ENCODE assay signal across 9 cellular contexts in the genomic region with DNA sequence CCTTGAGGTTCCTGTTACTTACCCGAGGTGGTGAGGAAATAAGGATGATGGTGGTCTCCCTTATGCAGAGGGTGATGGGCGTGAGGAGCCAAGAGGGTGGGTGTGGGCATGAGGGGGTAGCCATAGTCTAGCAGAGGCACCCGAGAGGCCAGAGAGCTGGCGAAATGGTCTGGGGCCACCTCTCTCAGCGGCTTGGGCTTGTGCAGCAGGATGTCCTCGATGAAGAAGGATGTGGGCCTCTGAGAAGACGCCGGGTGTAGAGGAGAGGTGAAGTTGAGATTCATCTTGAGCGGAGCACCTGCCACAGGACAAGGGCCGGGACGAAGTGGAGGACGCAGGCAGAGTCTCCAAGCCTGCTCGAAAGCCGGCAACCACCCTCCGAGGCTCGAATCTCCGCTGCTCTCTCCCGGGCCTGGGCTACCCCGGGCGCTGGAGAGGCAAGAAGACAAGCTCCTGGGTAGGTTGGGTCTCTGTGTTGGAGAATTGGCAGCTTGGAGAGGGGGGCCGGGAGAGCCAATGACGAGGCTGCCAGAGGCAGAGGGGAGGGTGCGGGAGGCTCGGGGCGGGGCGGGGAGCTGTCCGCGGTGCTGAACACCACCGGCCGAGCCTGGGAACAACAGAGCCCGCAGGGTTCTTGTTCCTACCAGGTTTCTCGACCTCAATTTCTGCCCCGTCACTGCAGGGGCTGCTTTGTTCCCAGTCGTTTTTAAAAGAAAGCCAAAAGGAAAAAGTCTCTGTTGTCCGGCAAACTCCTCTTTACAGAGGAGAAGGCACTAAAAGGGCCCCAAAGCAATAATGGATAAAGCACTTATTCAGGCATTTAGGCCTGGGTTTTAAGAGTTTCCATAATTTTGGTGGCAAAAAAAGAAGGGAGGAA. TPM values are rescaled to one million over a fixed set of nuclear protein-coding genes. Genes with fewer than 3 reads are reported as not detected.
A peak's percentile ranks its signal among the peaks of the same experiment; 100 is the strongest.
DNase-seq lines count a peak whose midpoint lies in the region; ATAC-seq and TF ChIP-seq lines count a peak whose summit lies in the region.
"Had no signal": no experiment of that assay in that cellular context is flagged by ENCODE, and none has a peak within 500 bp of the region (broad histone marks: within the 10 kb centered on the region; RNA-seq: fewer than 3 reads in every experiment).

BSX (minus strand) TSS at position 447 of the 877 bp plus-strand sequence; CDS start at position 284, 163 bp downstream.

- H3K27ac ChIP-seq in foreskin keratinocyte = no peak within 1 kb of the TSS
- H3K27ac ChIP-seq in spleen = no peak within 1 kb of the TSS

- no peaks in the 10 kb centered on the region for H3K4me1 ChIP-seq in foreskin keratinocyte
- peaks cover 14 to 54% (median 34%) of the 10 kb centered on the region in 6 donors for H3K4me1 ChIP-seq in spleen

- TF ChIP-seq POLR2A in spleen (IDR thresholded peaks at IDR 0.05) = no peak

- peaks cover 97% of the 10 kb centered on the region for H3K27me3 Mint-ChIP-seq in progenitor cell of endocrine pancreas

- H3K4me3 Mint-ChIP-seq in progenitor cell of endocrine pancreas (ENCODE audit: low read depth) = no peak within 1 kb of the TSS

- peaks cover 3% of the 10 kb centered on the region; the same call in 1 of the 2 replicates for H3K27me3 ChIP-seq in GM06990 (replicated peaks; ENCODE audit: control insufficient read depth, insufficient read depth, low read length)
- peaks cover 100% of the 10 kb centered on the region for H3K27me3 ChIP-seq in foreskin keratinocyte
- H3K27me3 ChIP-seq in spleen (replicated peaks in 1 of 7) = peaks cover 11 to 100% (median 98%) of the 10 kb centered on the region in 7 donors

- ATAC-seq in foreskin keratinocyte = peak; percentile 86
- ATAC-seq in HG02571 (IDR thresholded peaks at IDR 0.05; ENCODE audit: unreplicated experiment) = no peak

- H3K36me3 Mint-ChIP-seq in progenitor cell of endocrine pancreas (ENCODE audit: insufficient read depth) = peaks cover 2% of the 10 kb centered on the region

- peak within 1 kb of the TSS; percentile 62 for H3K27ac Mint-ChIP-seq in progenitor cell of endocrine pancreas

- intact Hi-C loops in spleen (cut with DNase I; ENCODE audit: low total_unique reads) = no loop called here

- H3K9me3 Mint-ChIP-seq in progenitor cell of endocrine pancreas (ENCODE audit: low read depth) = no peaks in the 10 kb centered on the region

- WGBS in spleen, 5 donors = 5 to 10% (median 8%) methylated on average over 19 to 35 of the region's 35 CpGs

- peak; percentile 46 for DNase-seq in GM06990 (ENCODE audit: extremely low read depth, insufficient read length)
- DNase-seq in NCI-H2196 (lab: John Stamatoyannopoulos, UW; ENCODE audit: unreplicated experiment) = peak; percentile 54
- peak; percentile 40 for DNase-seq in activated T-cell treated with anti-CD3 and anti-CD28 coated beads for 24 hours (ENCODE audit: low read depth)
- peak; percentile 11 to 38 for DNase-seq in foreskin keratinocyte
- DNase-seq in progenitor cell of endocrine pancreas (ENCODE audit: low spot score, unreplicated experiment) = peak; percentile 79
- DNase-seq in NCI-H2107 treated with DMSO at 0.1 percent for 48 hours (lab: John Stamatoyannopoulos, UW; ENCODE audit: unreplicated experiment) = no peak
- DNase-seq in spleen = no peak
- DNase-seq: naive B cell had no signal

- H3K36me3 ChIP-seq in GM06990 (ENCODE audit: control insufficient read depth, insufficient read depth, low read length) (no peaks in the 10 kb centered on the region), spleen (no peaks in the 10 kb centered on the region)

- H3K4me1 Mint-ChIP-seq in progenitor cell of endocrine pancreas (ENCODE audit: low read depth) = peaks cover 6% of the 10 kb centered on the region

- TF ChIP-seq CTCF in GM06990 (IDR thresholded peaks at IDR 0.05; ENCODE audit: insufficient read depth, low read length, poor library complexity, severe bottlenecking) = no peak
- TF ChIP-seq CTCF in foreskin keratinocyte (conservative IDR thresholded peaks at IDR 0.05) = no peak
- TF ChIP-seq CTCF in progenitor cell of endocrine pancreas (IDR thresholded peaks at IDR 0.05; ENCODE audit: unreplicated experiment) = no peak
- no peak for TF ChIP-seq CTCF in spleen (IDR thresholded peaks at IDR 0.05 in 8 of 11, conservative IDR thresholded peaks at IDR 0.05 in 3 of 11)

- H3K4me3 ChIP-seq in GM06990 (replicated peaks; ENCODE audit: low read depth, low read length) = no peak within 1 kb of the TSS
- H3K4me3 ChIP-seq in spleen = no peak within 1 kb of the TSS

- H3K9me3 ChIP-seq in spleen = no peaks in the 10 kb centered on the region

RNA-seq across cellular contexts. Expression of gene BSX, which starts in this region (rescaled TPM):
- total RNA-seq in foreskin keratinocyte (not detected in 2 replicates), progenitor cell of endocrine pancreas (not detected in 2 replicates), spleen (not detected)
- polyA plus RNA-seq in foreskin keratinocyte (not detected in 2 replicates), spleen (not detected)

Comparison
In these comparisons a context has a peak if more than half of its experiments do, and no peak if none do; other contexts are left out.
1. Peak in DNase-seq and ATAC-seq in foreskin keratinocyte; RNA of the gene not detected or under 1 TPM.
2. Peak in DNase-seq in progenitor cell of endocrine pancreas; RNA of the gene not detected or under 1 TPM.
3. DNase-seq: peak in GM06990 (single experiment), NCI-H2196 (single experiment) and activated T-cell treated with anti-CD3 and anti-CD28 coated beads for 24 hours (single experiment); none in NCI-H2107 treated with DMSO at 0.1 percent for 48 hours (single experiment) and spleen (single experiment).